ENCODE assay signal across 8 cellular contexts in genomic region chr1:179083031-179083345, GRCh38. TPM values are rescaled to one million over a fixed set of nuclear protein-coding genes. Genes with fewer than 3 reads are reported as not detected.
DNase-seq lines count a peak whose midpoint lies in the region; ATAC-seq, FAIRE-seq and TF ChIP-seq lines count a peak whose summit lies in the region.

No MANE protein-coding gene starts in this region.

- TF ChIP-seq POLR2A in GM12891 (IDR thresholded peaks at IDR 0.05; ENCODE audit: low read depth, low read length): peak; percentile 38; the same call in 1 of the 2 replicates

- TF ChIP-seq CTCF in cardiac fibroblast (IDR thresholded peaks at IDR 0.05; ENCODE audit: low read depth, low read length): no peak

- peaks cover 27% of the 10 kb centered on the region for H3K36me3 ChIP-seq in muscle layer of colon (ENCODE audit: insufficient read depth, low read length)

- H3K9ac ChIP-seq in muscle layer of colon (ENCODE audit: low read length): peak overlapping the region; percentile 70

- no peaks in the 10 kb centered on the region for H3K9me3 ChIP-seq in muscle layer of colon (ENCODE audit: low read length)

- peaks cover 17% of the 10 kb centered on the region for H3K4me1 ChIP-seq in muscle layer of colon (ENCODE audit: insufficient read depth, low read length)

- peak; percentile 40 for FAIRE-seq in GM12891 (lab: Jason Lieb, UNC)

- no peaks in the 10 kb centered on the region for H3K27me3 ChIP-seq in muscle layer of colon (ENCODE audit: control insufficient read depth in 1 of 2, insufficient read depth in 2 of 2, low read length in 2 of 2)

- H3K4me3 ChIP-seq in cardiac fibroblast (replicated peaks in 1 of 2; ENCODE audit: low read depth in 2 of 2, low read length in 2 of 2): peak overlapping the region; percentile 87 to 91
- H3K4me3 ChIP-seq in muscle layer of colon (ENCODE audit: low read depth in 1 of 2, low read length in 2 of 2): peak overlapping the region; percentile 67 to 93

- H3K27ac ChIP-seq in muscle layer of colon (ENCODE audit: low read depth, low read length): peak overlapping the region; percentile 91

- ATAC-seq in HG03097 (IDR thresholded peaks at IDR 0.05; ENCODE audit: low FRiP score, unreplicated experiment) (no peak), GM21717 (IDR thresholded peaks at IDR 0.05; ENCODE audit: unreplicated experiment) (no peak)

- DNase-seq in GM12891 (ENCODE audit: insufficient read length, low spot score) (no peak), NOMO-1 treated with DMSO at 0.1 percent for 48 hours (lab: John Stamatoyannopoulos, UW; ENCODE audit: unreplicated experiment) (peak; percentile 36), cardiac fibroblast (ENCODE audit: low read depth in 2 of 2) (peak; percentile 22 to 41), NCI-H345 (lab: John Stamatoyannopoulos, UW) (no peak), NCI-H2227 (lab: John Stamatoyannopoulos, UW; ENCODE audit: unreplicated experiment) (no peak)

TF ChIP-seq in GM12891, 5 proteins besides CTCF, POLR2A, EP300 and RAD21:
- TF ChIP-seq POLR2AphosphoS5 (IDR thresholded peaks at IDR 0.05; ENCODE audit: low read depth, low read length) (0 out of 2 replicates have a peak, but pooled peaks have one; percentile 20), POU2F2 (IDR thresholded peaks at IDR 0.05; ENCODE audit: low read depth, low read length) (peak; percentile 27; the same call in 1 of the 2 replicates), SPI1 (IDR thresholded peaks at IDR 0.05; ENCODE audit: low read depth, low read length) (no peak; the same call in 1 of the 2 replicates)

RNA-seq across cellular contexts. Expression of gene TOR3A, which starts 1.1 kb away (rescaled TPM):
- 22.3 TPM for polyA plus RNA-seq in GM12891 (2012; ENCODE audit: low read depth, missing spikeins)

RNA-seq across cellular contexts. Expression of gene FAM20B, which starts 57.3 kb away (rescaled TPM):
- polyA plus RNA-seq in GM12891 (2012; ENCODE audit: low read depth, missing spikeins): 6.1 TPM

Comparison
In these comparisons a context has a peak if more than half of its experiments do, and no peak if none do; other contexts are left out.
1. DNase-seq: peak in NOMO-1 treated with DMSO at 0.1 percent for 48 hours (single experiment) and cardiac fibroblast (2 of 2); none in GM12891 (single experiment), NCI-H345 (single experiment) and NCI-H2227 (single experiment).